In the genomic region with DNA sequence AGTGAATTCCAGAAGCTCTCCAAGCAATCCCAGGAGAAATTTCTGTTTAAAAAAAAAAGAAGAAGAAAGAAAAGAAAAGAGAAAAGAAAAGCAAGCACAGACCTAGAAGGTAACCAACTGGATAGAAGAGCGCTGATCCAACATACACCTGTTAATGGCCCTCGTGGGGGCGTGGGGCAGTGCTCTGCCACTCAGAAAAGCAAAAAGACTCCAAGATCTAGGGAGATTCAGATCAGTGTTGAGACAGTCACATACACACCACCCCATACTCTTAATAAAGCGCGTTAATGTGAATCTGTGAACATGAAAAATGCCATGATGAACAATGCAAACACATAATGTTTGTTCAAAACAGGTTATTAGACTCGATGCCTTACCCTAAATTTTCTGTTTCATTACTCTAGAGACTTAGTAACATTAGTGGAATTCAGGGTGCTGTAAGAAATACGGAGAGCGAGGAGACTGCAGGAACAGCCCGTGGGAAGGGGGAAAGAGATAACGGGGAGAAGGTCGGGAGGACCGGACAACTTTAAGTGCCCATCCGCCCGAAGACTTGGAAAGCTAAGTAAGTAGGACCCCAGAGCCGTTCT, we compare ENCODE assay signal across 8 cellular contexts. TPM values are rescaled to one million over a fixed set of nuclear protein-coding genes. Genes with fewer than 3 reads are reported as not detected.
DNase-seq lines count a peak whose midpoint lies in the region; ATAC-seq and TF ChIP-seq lines count a peak whose summit lies in the region.

No MANE protein-coding gene starts in this region.

- H3K4me1 ChIP-seq in BLaER1 (peaks cover 32% of the 10 kb centered on the region), duodenal mucosa (ENCODE audit: control insufficient read depth in 1 of 2, insufficient read depth in 2 of 2, low read length in 2 of 2) (peaks cover 12 to 21% of the 10 kb centered on the region in 2 donors)
- peaks cover 4 to 14% of the 10 kb centered on the region in 2 donors for H3K4me1 ChIP-seq in naive thymus-derived CD4-positive, alpha-beta T cell (ENCODE audit: control insufficient read depth in 2 of 2, insufficient read depth in 2 of 2, low read length in 2 of 2)

- DNase-seq in LNCaP clone FGC (ENCODE audit: low read depth) (no peak), germinal center (ENCODE audit: low spot score) (no peak), immature natural killer cell (no peak)
- no peak for DNase-seq in naive thymus-derived CD4-positive, alpha-beta T cell

- ATAC-seq in naive thymus-derived CD4-positive, alpha-beta T cell, result no peak
- ATAC-seq in HG02571 (IDR thresholded peaks at IDR 0.05; ENCODE audit: unreplicated experiment) (no peak), HG02610 (IDR thresholded peaks at IDR 0.05; ENCODE audit: unreplicated experiment) (no peak)

- H3K36me3 Mint-ChIP-seq in naive thymus-derived CD4-positive, alpha-beta T cell, result peaks cover 0 to 33% (median 10%) of the 10 kb centered on the region in 5 donors
- peaks cover 10 to 16% (median 13%) of the 10 kb centered on the region in 3 donors for H3K36me3 Mint-ChIP-seq in immature natural killer cell

- H3K9ac ChIP-seq in BLaER1 (peak overlapping the region; percentile 81), duodenal mucosa (ENCODE audit: low read depth in 1 of 2, low read length in 2 of 2) (peak overlapping the region; percentile 61 to 71)

- intact Hi-C loops in naive thymus-derived CD4-positive, alpha-beta T cell (cut with micrococcal nuclease), result loop anchor here (1.0 to 10.0 kb wide), 21 partner anchors 118 to 1948 kb away; a partner anchor contains a TSS

- H3K4me3 Mint-ChIP-seq in naive thymus-derived CD4-positive, alpha-beta T cell, result no peak overlapping the region
- H3K4me3 Mint-ChIP-seq in immature natural killer cell, result no peak overlapping the region

- H3K27me3 ChIP-seq in BLaER1 (no peaks in the 10 kb centered on the region), duodenal mucosa (ENCODE audit: control insufficient read depth in 1 of 2, insufficient read depth in 2 of 2, low read length in 2 of 2) (no peaks in the 10 kb centered on the region)
- no peaks in the 10 kb centered on the region for H3K27me3 ChIP-seq in naive thymus-derived CD4-positive, alpha-beta T cell (ENCODE audit: control insufficient read depth in 2 of 2, insufficient read depth in 2 of 2, low read length in 2 of 2)

- no peaks in the 10 kb centered on the region for H3K27me3 Mint-ChIP-seq in naive thymus-derived CD4-positive, alpha-beta T cell
- H3K27me3 Mint-ChIP-seq in immature natural killer cell (ENCODE audit: low read depth in 3 of 3), result peaks cover 0 to 2% (median 1%) of the 10 kb centered on the region in 3 donors

- peak overlapping the region; percentile 77 for H3K4me2 ChIP-seq in BLaER1

- H3K4me1 Mint-ChIP-seq in naive thymus-derived CD4-positive, alpha-beta T cell, result peaks cover 20 to 52% (median 31%) of the 10 kb centered on the region in 7 donors
- peaks cover 0 to 9% of the 10 kb centered on the region in 2 donors for H3K4me1 Mint-ChIP-seq in immature natural killer cell

- H3K27ac Mint-ChIP-seq in naive thymus-derived CD4-positive, alpha-beta T cell, result no peak overlapping the region
- H3K27ac Mint-ChIP-seq in immature natural killer cell, result no peak overlapping the region

- no peak for TF ChIP-seq CTCF in LNCaP clone FGC (IDR thresholded peaks at IDR 0.05; ENCODE audit: control insufficient read depth, extremely low read depth, insufficient read depth)

- H3K27ac ChIP-seq in BLaER1, result peak overlapping the region; percentile 14; the same call in 1 of the 2 replicates
- no peak overlapping the region for H3K27ac ChIP-seq in duodenal mucosa (ENCODE audit: low read depth, low read length)
- peak overlapping the region; percentile 85 for H3K27ac ChIP-seq in naive thymus-derived CD4-positive, alpha-beta T cell (ENCODE audit: low read depth, low read length)

- H4K20me1 ChIP-seq in BLaER1, result no peaks in the 10 kb centered on the region

- POLR2A ChIA-PET in naive thymus-derived CD4-positive, alpha-beta T cell (lab: Charles Lee), result interaction anchor here (0.6 to 1.2 kb wide), 5 partner anchors 121 to 1024 kb away, joined by 3 to 7 read pairs (median 4); a partner anchor contains a TSS

- peaks cover 0 to 5% (median 0%) of the 10 kb centered on the region in 11 donors for H3K9me3 Mint-ChIP-seq in naive thymus-derived CD4-positive, alpha-beta T cell
- H3K9me3 Mint-ChIP-seq in immature natural killer cell, result no peaks in the 10 kb centered on the region

- CTCF ChIA-PET in naive thymus-derived CD4-positive, alpha-beta T cell (lab: Charles Lee), result interaction anchor here (1.0 kb wide), 1 partner anchor 235 kb away, joined by 3 read pairs; no protein-coding TSS in a partner anchor

- peak overlapping the region; percentile 89 for H3K4me3 ChIP-seq in BLaER1
- peak overlapping the region; percentile 77 for H3K4me3 ChIP-seq in LNCaP clone FGC (ENCODE audit: low read depth, low read length)
- peak overlapping the region; percentile 96 to 97 for H3K4me3 ChIP-seq in duodenal mucosa (ENCODE audit: low read depth in 1 of 2, low read length in 2 of 2)
- peak overlapping the region; percentile 87 for H3K4me3 ChIP-seq in naive thymus-derived CD4-positive, alpha-beta T cell (ENCODE audit: low read length)

- H3K9me3 ChIP-seq in BLaER1 (peaks cover 16% of the 10 kb centered on the region), duodenal mucosa (ENCODE audit: control insufficient read depth in 1 of 2, low read length in 2 of 2) (no peaks in the 10 kb centered on the region)
- no peaks in the 10 kb centered on the region for H3K9me3 ChIP-seq in naive thymus-derived CD4-positive, alpha-beta T cell (ENCODE audit: control insufficient read depth in 2 of 3, low read length in 3 of 3)

- H3K36me3 ChIP-seq in BLaER1, result peaks cover 20% of the 10 kb centered on the region
- peaks cover 4 to 8% of the 10 kb centered on the region in 2 donors for H3K36me3 ChIP-seq in duodenal mucosa (ENCODE audit: control insufficient read depth in 1 of 2, insufficient read depth in 2 of 2, low read length in 2 of 2)
- peaks cover 0 to 5% (median 0%) of the 10 kb centered on the region in 3 experiments for H3K36me3 ChIP-seq in naive thymus-derived CD4-positive, alpha-beta T cell (ENCODE audit: control insufficient read depth in 2 of 3, insufficient read depth in 3 of 3, low read length in 3 of 3)

RNA-seq across cellular contexts. Expression of a gene that starts 0.4 kb away (rescaled TPM):
- total RNA-seq in naive thymus-derived CD4-positive, alpha-beta T cell, result 10 to 100 TPM in 4 of 5 experiments, 1 to 10 TPM in 1; 8.6 to 14.5 (median 12.7) TPM
- polyA plus RNA-seq in naive thymus-derived CD4-positive, alpha-beta T cell, result 10 to 100 TPM; 15.6 to 18.6 TPM
- polyA plus RNA-seq in immature natural killer cell, result 10 to 100 TPM; 12.5 to 26.3 (median 13.1) TPM

RNA-seq across cellular contexts. Expression of a gene that starts 0.8 kb away (rescaled TPM):
- total RNA-seq in naive thymus-derived CD4-positive, alpha-beta T cell, result 10 to 100 TPM in 4 of 5 experiments, 1 to 10 TPM in 1; 9.9 to 26.8 (median 17.5) TPM
- 10 to 100 TPM; 12.1 to 14.2 TPM for polyA plus RNA-seq in naive thymus-derived CD4-positive, alpha-beta T cell
- polyA plus RNA-seq in immature natural killer cell, result 10 to 100 TPM; 10.1 to 20.3 (median 17.8) TPM
